In genomic region chr20:32358883-32359632, GRCh38 we compare ENCODE assay signal across 1 cellular context.
TF ChIP-seq lines count a peak whose summit lies in the region.

No MANE protein-coding gene starts in this region.

TF ChIP-seq in K562, 482 proteins besides CTCF, POLR2A, EP300 and RAD21 (continued from another document and continues in another):
- no peak for TF ChIP-seq ZNF512 (tag; IDR thresholded peaks at IDR 0.05)
- TF ChIP-seq ZNF507 (tag; conservative IDR thresholded peaks at IDR 0.05): no peak
- no peak for TF ChIP-seq TSHZ1 (CRISPR knock-in tag; IDR thresholded peaks at IDR 0.05)
- TF ChIP-seq EZH2 (IDR thresholded peaks at IDR 0.05; ENCODE audit: borderline replicate concordance, low read depth, low read length): no peak
- no peak for TF ChIP-seq ZNF764 (CRISPR knock-in tag; IDR thresholded peaks at IDR 0.05; ENCODE audit: low read depth)
- TF ChIP-seq IRF9 (tag; IDR thresholded peaks at IDR 0.05): no peak
- no peak for TF ChIP-seq POLR2H (tag; IDR thresholded peaks at IDR 0.05; ENCODE audit: low read depth)
- TF ChIP-seq MECOM (CRISPR knock-in tag; IDR thresholded peaks at IDR 0.05): no peak
- no peak for TF ChIP-seq SNRNP70 (optimal IDR thresholded peaks at IDR 0.05; ENCODE audit: low read depth, low read length)
- TF ChIP-seq WHSC1 (IDR thresholded peaks at IDR 0.05; ENCODE audit: low read length): no peak
- TF ChIP-seq PKNOX1 (IDR thresholded peaks at IDR 0.05): no peak
- no peak for TF ChIP-seq ZNF707 (CRISPR knock-in tag; conservative IDR thresholded peaks at IDR 0.05)
- TF ChIP-seq DIDO1 (tag; IDR thresholded peaks at IDR 0.05; ENCODE audit: low read depth): no peak
- peak; percentile 71 for TF ChIP-seq EGR1 (conservative IDR thresholded peaks at IDR 0.05)
- no peak for TF ChIP-seq HLTF (IDR thresholded peaks at IDR 0.05)
- no peak for TF ChIP-seq ZFP30 (CRISPR knock-in tag; IDR thresholded peaks at IDR 0.05; ENCODE audit: borderline replicate concordance)
- no peak for TF ChIP-seq ZNF124 (CRISPR knock-in tag; IDR thresholded peaks at IDR 0.05)
- TF ChIP-seq CBFA2T2 (conservative IDR thresholded peaks at IDR 0.05): no peak
- TF ChIP-seq ZSCAN29 (IDR thresholded peaks at IDR 0.05): no peak
- TF ChIP-seq ESRRA (IDR thresholded peaks at IDR 0.05; ENCODE audit: borderline replicate concordance, low read depth): no peak
- TF ChIP-seq ZNF324 (CRISPR knock-in tag; IDR thresholded peaks at IDR 0.05): no peak
- TF ChIP-seq SREBF2 (CRISPR knock-in tag; IDR thresholded peaks at IDR 0.05): no peak
- no peak for TF ChIP-seq NFE2 (IDR thresholded peaks at IDR 0.05; ENCODE audit: low read depth)
- no peak for TF ChIP-seq KAT8 (IDR thresholded peaks at IDR 0.05; ENCODE audit: low read depth)
- TF ChIP-seq NEUROD1 (IDR thresholded peaks at IDR 0.05; ENCODE audit: borderline replicate concordance, low read depth, low read length, partially characterized antibody): no peak
- TF ChIP-seq ZNF586 (CRISPR knock-in tag; conservative IDR thresholded peaks at IDR 0.05): no peak
- TF ChIP-seq CHD4 (IDR thresholded peaks at IDR 0.05; ENCODE audit: insufficient read depth, insufficient replicate concordance, low read depth, low read length, poor library complexity, severe bottlenecking): no peak
- TF ChIP-seq ZC3H4 (CRISPR knock-in tag; IDR thresholded peaks at IDR 0.05; ENCODE audit: borderline replicate concordance): 0 out of 2 replicates have a peak, but pooled peaks have one; percentile 45
- TF ChIP-seq IRF1 (CRISPR knock-in tag; IDR thresholded peaks at IDR 0.05; ENCODE audit: borderline replicate concordance): no peak
- no peak for TF ChIP-seq ZNF583 (CRISPR knock-in tag; IDR thresholded peaks at IDR 0.05)
- TF ChIP-seq EWSR1 (IDR thresholded peaks at IDR 0.05; ENCODE audit: borderline replicate concordance, low read depth, partially characterized antibody): no peak
- no peak for TF ChIP-seq FOXP4 (CRISPR knock-in tag; IDR thresholded peaks at IDR 0.05; ENCODE audit: borderline replicate concordance)
- 0 out of 4 replicates have a peak, but pooled peaks of 1 of the 2 experiments have one; percentile 2 for TF ChIP-seq NONO (IDR thresholded peaks at IDR 0.05; ENCODE audit: low read depth in 2 of 2, low read length in 1 of 2)
- TF ChIP-seq NR2F6 (CRISPR knock-in tag; IDR thresholded peaks at IDR 0.05): 0 out of 2 replicates have a peak, but pooled peaks have one; percentile 12
- no peak for TF ChIP-seq STAT5B (CRISPR knock-in tag; IDR thresholded peaks at IDR 0.05)
- no peak for TF ChIP-seq SRSF1 (IDR thresholded peaks at IDR 0.05; ENCODE audit: low read depth, low read length)
- no peak; a peak in 1 of 4 replicates for TF ChIP-seq TEAD1 (CRISPR knock-in tag; IDR thresholded peaks at IDR 0.05)
- no peak for TF ChIP-seq ATF4 (CRISPR knock-in tag; IDR thresholded peaks at IDR 0.05)
- no peak for TF ChIP-seq JUND (IDR thresholded peaks at IDR 0.05; ENCODE audit: borderline replicate concordance, low read depth, low read length)
- TF ChIP-seq JUND (tag; IDR thresholded peaks at IDR 0.05; ENCODE audit: borderline replicate concordance, low read depth, low read length): no peak
- TF ChIP-seq HMG20A (CRISPR knock-in tag; conservative IDR thresholded peaks at IDR 0.05): no peak
- TF ChIP-seq TRIM24 (IDR thresholded peaks at IDR 0.05): no peak
- no peak for TF ChIP-seq ZNF354B (CRISPR knock-in tag; IDR thresholded peaks at IDR 0.05)
- no peak for TF ChIP-seq ZFP1 (CRISPR knock-in tag; IDR thresholded peaks at IDR 0.05)
- TF ChIP-seq ZNF12 (CRISPR knock-in tag; IDR thresholded peaks at IDR 0.05): no peak
- TF ChIP-seq BRD9 (IDR thresholded peaks at IDR 0.05; ENCODE audit: low read depth, partially characterized antibody): no peak
- TF ChIP-seq PHB2 (IDR thresholded peaks at IDR 0.05; ENCODE audit: low read depth): no peak
- TF ChIP-seq PHF8 (IDR thresholded peaks at IDR 0.05; ENCODE audit: borderline replicate concordance, low read length): peak; percentile 42; the same call in 1 of the 2 replicates
- peak in 1 of 2 experiments; percentile 58; a peak in 1 of 4 replicates for TF ChIP-seq UBTF (IDR thresholded peaks at IDR 0.05; ENCODE audit: borderline replicate concordance in 1 of 2, low read depth in 2 of 2, low read length in 2 of 2)
- TF ChIP-seq SETDB1 (IDR thresholded peaks at IDR 0.05; ENCODE audit: low read length): no peak
- no peak for TF ChIP-seq BDP1 (IDR thresholded peaks at IDR 0.05; ENCODE audit: insufficient read depth, insufficient read length)
- TF ChIP-seq RBM14 (IDR thresholded peaks at IDR 0.05; ENCODE audit: borderline replicate concordance, insufficient read depth, low read depth, low read length): 0 out of 2 replicates have a peak, but pooled peaks have one; percentile 57
- TF ChIP-seq ZMIZ1 (IDR thresholded peaks at IDR 0.05; ENCODE audit: low read depth in 2 of 2, low read length in 2 of 2): 0 out of 4 replicates have a peak, but pooled peaks of 1 of the 2 experiments have one; percentile 53
- TF ChIP-seq MED1 (CRISPR knock-in tag; IDR thresholded peaks at IDR 0.05; ENCODE audit: borderline replicate concordance): no peak
- TF ChIP-seq TAF1 (IDR thresholded peaks at IDR 0.05; ENCODE audit: control insufficient read depth, extremely low read depth, insufficient read depth, low read length, severe bottlenecking): peak; percentile 32
- TF ChIP-seq OTX1 (CRISPR knock-in tag; IDR thresholded peaks at IDR 0.05): no peak
